8 cellular contexts compared by ENCODE assay signal in the genomic region with DNA sequence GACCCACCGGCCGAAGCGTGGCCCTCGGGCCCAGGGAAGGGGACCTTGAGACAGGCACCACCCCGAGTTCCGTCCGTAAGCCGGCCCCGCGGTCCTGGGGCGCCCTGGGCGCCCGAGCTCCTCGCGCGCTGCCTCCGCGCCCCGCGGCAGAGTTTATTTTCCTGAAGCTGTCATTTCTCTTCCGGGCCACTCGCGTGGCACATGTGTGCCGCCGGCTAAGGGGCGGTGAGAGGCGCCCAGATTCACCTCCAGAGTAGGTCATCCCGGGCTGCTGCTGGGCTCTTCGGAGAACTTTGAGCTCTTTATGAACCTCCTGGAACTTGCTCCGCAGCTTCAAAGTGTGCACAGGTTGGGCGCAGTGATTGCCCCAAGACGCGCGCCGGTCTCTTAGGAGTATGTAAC. TPM values are rescaled to one million over a fixed set of nuclear protein-coding genes. Genes with fewer than 3 reads are reported as not detected.
DNase-seq lines count a peak whose midpoint lies in the region; ATAC-seq and TF ChIP-seq lines count a peak whose summit lies in the region.

No MANE protein-coding gene starts in this region.

- H3K27ac ChIP-seq in muscle layer of colon (ENCODE audit: low read depth, low read length), result peak overlapping the region; percentile 17

- no peaks in the 10 kb centered on the region for H3K9me3 ChIP-seq in muscle layer of colon (ENCODE audit: low read length)

- peaks cover 12% of the 10 kb centered on the region for H3K4me1 ChIP-seq in muscle layer of colon (ENCODE audit: insufficient read depth, low read length)

- peak overlapping the region; percentile 85 for H3K4me3 ChIP-seq in GM12875 (ENCODE audit: low read depth, low read length)
- peak overlapping the region; percentile 69 to 84 for H3K4me3 ChIP-seq in muscle layer of colon (ENCODE audit: low read depth in 1 of 2, low read length in 2 of 2)

- DNase-seq in T-helper 22 cell (ENCODE audit: low read depth), result peak; percentile 29
- peak; percentile 41 for DNase-seq in dermis blood vessel endothelial cell
- DNase-seq in type B pancreatic cell (ENCODE audit: extremely low spot score, unreplicated experiment), result no peak
- no peak for DNase-seq in SHP77 treated with DMSO at 0.1 percent for 48 hours (lab: John Stamatoyannopoulos, UW)
- no peak for DNase-seq in NCI-H2171 treated with DMSO at 0.1 percent for 48 hours (lab: John Stamatoyannopoulos, UW)

- H3K27me3 ChIP-seq in muscle layer of colon (ENCODE audit: control insufficient read depth in 1 of 2, insufficient read depth in 2 of 2, low read length in 2 of 2), result no peaks in the 10 kb centered on the region

- peak overlapping the region; percentile 90 for H3K4me3 Mint-ChIP-seq in type B pancreatic cell

- peak overlapping the region; percentile 88 for H3K27ac Mint-ChIP-seq in type B pancreatic cell

- no peaks in the 10 kb centered on the region for H3K9me3 Mint-ChIP-seq in type B pancreatic cell

- TF ChIP-seq CTCF in GM12875 (IDR thresholded peaks at IDR 0.05; ENCODE audit: borderline replicate concordance, insufficient read depth, low read depth, low read length) (no peak), type B pancreatic cell (conservative IDR thresholded peaks at IDR 0.05) (no peak)

- H3K4me1 Mint-ChIP-seq in type B pancreatic cell (ENCODE audit: unreplicated experiment), result peaks cover 9% of the 10 kb centered on the region

- no peaks in the 10 kb centered on the region for H3K27me3 Mint-ChIP-seq in type B pancreatic cell

- H3K9ac ChIP-seq in muscle layer of colon (ENCODE audit: low read length), result peak overlapping the region; percentile 70

- H3K36me3 Mint-ChIP-seq in type B pancreatic cell, result no peaks in the 10 kb centered on the region

- H3K36me3 ChIP-seq in muscle layer of colon (ENCODE audit: insufficient read depth, low read length), result no peaks in the 10 kb centered on the region

- ATAC-seq in HG03066 (IDR thresholded peaks at IDR 0.05; ENCODE audit: low read depth, unreplicated experiment), result peak; percentile 23

RNA-seq across cellular contexts. Expression of gene ZC3H18, which starts 0.5 kb away (rescaled TPM):
- total RNA-seq in dermis blood vessel endothelial cell (15.3 and 17.3 TPM in 2 replicates), type B pancreatic cell (ENCODE audit: low replicate concordance) (56.5 and 70.2 TPM in 2 replicates)

Comparison
In these comparisons a context has a peak if more than half of its experiments do, and no peak if none do; other contexts are left out.
1. DNase-seq: peak in T-helper 22 cell (single experiment) and dermis blood vessel endothelial cell (single experiment); none in type B pancreatic cell (single experiment), SHP77 treated with DMSO at 0.1 percent for 48 hours (single experiment) and NCI-H2171 treated with DMSO at 0.1 percent for 48 hours (single experiment).